ENCODE assay signal across 11 cellular contexts in the genomic region with DNA sequence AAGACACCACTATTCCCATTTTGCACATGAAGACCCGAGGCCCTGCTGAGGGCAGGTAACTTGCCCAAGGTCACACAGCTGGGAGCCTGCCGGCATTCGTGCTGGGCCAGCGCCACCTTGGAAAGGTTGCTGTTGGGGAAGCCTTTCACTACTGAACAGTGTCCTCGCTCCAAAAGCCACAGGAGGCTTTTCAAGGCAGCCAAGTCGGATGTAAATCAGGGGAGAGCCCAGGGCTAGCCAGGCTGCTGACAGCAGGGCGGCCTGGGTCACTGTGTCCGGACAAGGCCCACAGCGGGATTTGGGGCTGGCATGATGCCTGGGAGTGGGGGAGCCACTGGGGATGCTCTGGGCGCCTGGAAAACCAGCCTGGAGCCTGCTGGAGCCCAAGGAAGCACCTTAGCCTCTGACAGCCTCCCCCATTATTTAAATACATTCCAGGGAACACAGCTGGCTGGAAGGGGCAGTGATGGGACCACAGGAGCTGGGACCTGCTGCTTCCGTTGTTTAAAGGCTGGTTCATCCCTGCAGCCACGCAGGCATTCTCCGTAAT. TPM values are rescaled to one million over a fixed set of nuclear protein-coding genes. Genes with fewer than 3 reads are reported as not detected.
DNase-seq lines count a peak whose midpoint lies in the region; ATAC-seq and TF ChIP-seq lines count a peak whose summit lies in the region.
"Had no signal": no experiment of that assay in that cellular context is flagged by ENCODE, and none has a peak within 500 bp of the region (broad histone marks: within the 10 kb centered on the region; RNA-seq: fewer than 3 reads in every experiment).

No MANE protein-coding gene starts in this region.

- no peak for TF ChIP-seq EP300 in SK-N-SH (IDR thresholded peaks at IDR 0.05; ENCODE audit: borderline replicate concordance in 1 of 2, low read depth in 1 of 2, low read length in 1 of 2)

- no peak for TF ChIP-seq RAD21 in SK-N-SH (IDR thresholded peaks at IDR 0.05; ENCODE audit: low read length)

- WGBS in SK-N-SH (ENCODE audit: low lambda C conversion rate), result 58% methylated on average over 7 of the region's 13 CpGs

- no peaks in the 10 kb centered on the region for H3K9me3 ChIP-seq in SK-N-SH
- H3K9me3 ChIP-seq in iPS-18a (ENCODE audit: control insufficient read depth, low read depth, low read length), result no peaks in the 10 kb centered on the region
- H3K9me3 ChIP-seq in skeletal muscle tissue (ENCODE audit: control insufficient read depth in 3 of 3, low read length in 3 of 3), result no peaks in the 10 kb centered on the region

- H2AFZ ChIP-seq in SK-N-SH (ENCODE audit: low read depth), result no peak overlapping the region

- DNase-seq in H7 (peak; percentile 81), SK-N-SH (peak; percentile 69), erythroblast (lab: John Stamatoyannopoulos, UW) (no peak)
- DNase-seq: naive B cell, NCI-H2171 treated with DMSO at 0.1 percent for 48 hours had no signal

- H3F3A ChIP-seq in SK-N-SH (replicated peaks; ENCODE audit: insufficient read depth), result no peaks in the 10 kb centered on the region

- H3K4me2 ChIP-seq in SK-N-SH, result peak overlapping the region; percentile 27; the same call in 1 of the 2 replicates

- H3K79me2 ChIP-seq in SK-N-SH (ENCODE audit: insufficient read depth), result peaks cover 77% of the 10 kb centered on the region

- H3K9ac ChIP-seq in SK-N-SH (peak overlapping the region; percentile 8; the same call in 1 of the 2 replicates), iPS-18a (ENCODE audit: low read length) (no peak overlapping the region), skeletal muscle tissue (ENCODE audit: low read depth in 1 of 3, low read length in 3 of 3) (peak overlapping the region in 1 of 3 donors; percentile 50)

- TF ChIP-seq POLR2A in erythroblast (IDR thresholded peaks at IDR 0.05; ENCODE audit: low read length), result no peak

- H3K27ac ChIP-seq in SK-N-SH (ENCODE audit: low read depth in 2 of 2, low read length in 1 of 2) (peak overlapping the region; percentile 8 to 74), iPS-18a (ENCODE audit: low read length) (no peak overlapping the region), skeletal muscle tissue (ENCODE audit: low read depth, low read length) (peak overlapping the region; percentile 45)
- H3K27ac ChIP-seq: epithelial cell of prostate had no signal

- CTCF ChIA-PET in SK-N-SH (lab: Yijun Ruan, JAX), result interaction anchor here (1.4 kb wide), 2 partner anchors 12 to 49 kb away, joined by 5 read pairs; no protein-coding TSS in a partner anchor

- no peak for TF ChIP-seq CTCF in SK-N-SH (IDR thresholded peaks at IDR 0.05)

- H3K4me3 ChIP-seq in H7 (ENCODE audit: insufficient read depth, low read depth, low read length) (no peak overlapping the region), SK-N-SH (ENCODE audit: low read depth in 2 of 2, low read length in 1 of 2) (no peak overlapping the region), iPS-18a (ENCODE audit: low read length) (peak overlapping the region; percentile 8), skeletal muscle tissue (ENCODE audit: low read length in 3 of 3) (no peak overlapping the region)

- H3K9me2 ChIP-seq in SK-N-SH, result no peaks in the 10 kb centered on the region

- H3K27me3 ChIP-seq in H7 (ENCODE audit: control insufficient read depth, insufficient read depth, low read length), result no peaks in the 10 kb centered on the region
- H3K27me3 ChIP-seq in SK-N-SH (ENCODE audit: insufficient read depth), result no peaks in the 10 kb centered on the region
- no peaks in the 10 kb centered on the region for H3K27me3 ChIP-seq in iPS-18a (ENCODE audit: control insufficient read depth, insufficient read depth, low read length)
- no peaks in the 10 kb centered on the region for H3K27me3 ChIP-seq in skeletal muscle tissue (ENCODE audit: control insufficient read depth in 3 of 3, insufficient read depth in 3 of 3, low read length in 3 of 3)

- no peaks in the 10 kb centered on the region; the same call in 1 of the 2 replicates for H4K20me1 ChIP-seq in SK-N-SH (ENCODE audit: insufficient read depth)

- no peak for ATAC-seq in HG03025 (IDR thresholded peaks at IDR 0.05; ENCODE audit: low FRiP score, unreplicated experiment)
- ATAC-seq in GM21360 (IDR thresholded peaks at IDR 0.05; ENCODE audit: unreplicated experiment), result no peak
- no peak for ATAC-seq in HG03442 (IDR thresholded peaks at IDR 0.05; ENCODE audit: unreplicated experiment)

- H3K36me3 ChIP-seq in H7 (replicated peaks; ENCODE audit: control insufficient read depth, insufficient read depth, low read length) (peaks cover 5% of the 10 kb centered on the region), SK-N-SH (replicated peaks in 1 of 2; ENCODE audit: control insufficient read depth in 1 of 2, insufficient read depth in 2 of 2, low read length in 1 of 2) (peaks cover 6 to 8% of the 10 kb centered on the region in 2 experiments), iPS-18a (ENCODE audit: control insufficient read depth, low read depth, low read length) (peaks cover 12% of the 10 kb centered on the region), skeletal muscle tissue (ENCODE audit: control insufficient read depth in 3 of 3, insufficient read depth in 3 of 3, low read length in 3 of 3) (peaks cover 4 to 24% (median 6%) of the 10 kb centered on the region in 3 donors)

- H3K4me1 ChIP-seq in SK-N-SH (ENCODE audit: control insufficient read depth in 1 of 2, insufficient read depth in 2 of 2, low read depth in 1 of 2, low read length in 1 of 2) (peaks cover 20 to 25% of the 10 kb centered on the region in 2 experiments; a peak in 2 of 4 replicates), iPS-18a (ENCODE audit: control insufficient read depth, low read depth, low read length) (peaks cover 25% of the 10 kb centered on the region), skeletal muscle tissue (ENCODE audit: control insufficient read depth in 3 of 3, insufficient read depth in 3 of 3, low read length in 3 of 3) (peaks cover 16 to 43% (median 41%) of the 10 kb centered on the region in 3 donors)

- POLR2A ChIA-PET in SK-N-SH (lab: Yijun Ruan, JAX), result interaction anchor here (1.0 kb wide), 1 partner anchor 10 kb away, joined by 3 read pairs; no protein-coding TSS in a partner anchor

TF ChIP-seq in SK-N-SH, 30 proteins besides CTCF, POLR2A, EP300 and RAD21:
- TF ChIP-seq RXRA (IDR thresholded peaks at IDR 0.05; ENCODE audit: borderline replicate concordance, low read depth) (no peak), NRF1 (IDR thresholded peaks at IDR 0.05; ENCODE audit: low read depth, low read length) (no peak), CHD2 (IDR thresholded peaks at IDR 0.05; ENCODE audit: low read length, partially characterized antibody) (no peak), RFX5 (IDR thresholded peaks at IDR 0.05; ENCODE audit: low read length) (no peak), RCOR1 (IDR thresholded peaks at IDR 0.05; ENCODE audit: low read length) (no peak), FOXM1 (IDR thresholded peaks at IDR 0.05; ENCODE audit: low read depth) (no peak), SIN3A (IDR thresholded peaks at IDR 0.05; ENCODE audit: borderline replicate concordance, low read depth, low read length) (no peak), GATA2 (CRISPR knock-in tag; IDR thresholded peaks at IDR 0.05) (no peak), TEAD4 (IDR thresholded peaks at IDR 0.05; ENCODE audit: borderline replicate concordance, insufficient read depth) (no peak), NFIC (IDR thresholded peaks at IDR 0.05; ENCODE audit: borderline replicate concordance) (no peak), TAF1 (IDR thresholded peaks at IDR 0.05; ENCODE audit: borderline replicate concordance, low read depth, low read length) (no peak), SMC3 (IDR thresholded peaks at IDR 0.05; ENCODE audit: low read depth, low read length) (no peak), EZH2phosphoT487 (IDR thresholded peaks at IDR 0.05; ENCODE audit: borderline replicate concordance, low read depth) (no peak), JUND (IDR thresholded peaks at IDR 0.05) (no peak)
- TF ChIP-seq, protein P1, sequence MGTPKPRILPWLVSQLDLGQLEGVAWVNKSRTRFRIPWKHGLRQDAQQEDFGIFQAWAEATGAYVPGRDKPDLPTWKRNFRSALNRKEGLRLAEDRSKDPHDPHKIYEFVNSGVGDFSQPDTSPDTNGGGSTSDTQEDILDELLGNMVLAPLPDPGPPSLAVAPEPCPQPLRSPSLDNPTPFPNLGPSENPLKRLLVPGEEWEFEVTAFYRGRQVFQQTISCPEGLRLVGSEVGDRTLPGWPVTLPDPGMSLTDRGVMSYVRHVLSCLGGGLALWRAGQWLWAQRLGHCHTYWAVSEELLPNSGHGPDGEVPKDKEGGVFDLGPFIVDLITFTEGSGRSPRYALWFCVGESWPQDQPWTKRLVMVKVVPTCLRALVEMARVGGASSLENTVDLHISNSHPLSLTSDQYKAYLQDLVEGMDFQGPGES (IDR thresholded peaks at IDR 0.05; ENCODE audit: low read depth, low read length), result no peak
- TF ChIP-seq, protein P2, sequence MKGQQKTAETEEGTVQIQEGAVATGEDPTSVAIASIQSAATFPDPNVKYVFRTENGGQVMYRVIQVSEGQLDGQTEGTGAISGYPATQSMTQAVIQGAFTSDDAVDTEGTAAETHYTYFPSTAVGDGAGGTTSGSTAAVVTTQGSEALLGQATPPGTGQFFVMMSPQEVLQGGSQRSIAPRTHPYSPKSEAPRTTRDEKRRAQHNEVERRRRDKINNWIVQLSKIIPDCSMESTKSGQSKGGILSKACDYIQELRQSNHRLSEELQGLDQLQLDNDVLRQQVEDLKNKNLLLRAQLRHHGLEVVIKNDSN (IDR thresholded peaks at IDR 0.05; ENCODE audit: borderline replicate concordance, low read depth), result no peak
TF ChIP-seq in SK-N-SH: peak in this region for 0.

RNA-seq across cellular contexts. Expression of a gene that starts 10.5 kb away (rescaled TPM):
- 88.8 and 113 TPM in 2 replicates for total RNA-seq in H7 (2014; rRNA removed; shearing (Covaris generic))
- 19.1 and 22.0 TPM in 2 replicates for polyA plus RNA-seq in SK-N-SH (2012; rRNA removed)
- 13.1 and 16.4 TPM in 2 replicates for polyA plus RNA-seq in SK-N-SH (2012; cell fraction: cytosol; rRNA removed)
- 30.9 and 43.9 TPM in 2 replicates for polyA plus RNA-seq in SK-N-SH (2012; cell fraction: nucleus; rRNA removed)
- total RNA-seq in skeletal muscle tissue, result 5.7 TPM

Comparison
In these comparisons a context has a peak if more than half of its experiments do, and no peak if none do; other contexts are left out.
1. DNase-seq: peak in H7 (single experiment) and SK-N-SH (single experiment); none in erythroblast (0 of 2).
2. RNA of a gene that starts 10.5 kb away (total RNA-seq): 88.8 to 113 TPM in H7; 5.7 TPM in skeletal muscle tissue (single experiment); every median in the first group is over 10 times any median in the second.